9 cellular contexts compared by ENCODE assay signal in genomic region chr20:23125625-23126191, GRCh38. TPM values are rescaled to one million over a fixed set of nuclear protein-coding genes. Genes with fewer than 3 reads are reported as not detected.
A peak's percentile ranks its signal among the peaks of the same experiment; 100 is the strongest.
DNase-seq lines count a peak whose midpoint lies in the region; ATAC-seq, FAIRE-seq and TF ChIP-seq lines count a peak whose summit lies in the region.
"Had no signal": no experiment of that assay in that cellular context is flagged by ENCODE, and none has a peak within 500 bp of the region (broad histone marks: within the 10 kb centered on the region; RNA-seq: fewer than 3 reads in every experiment).

No MANE protein-coding gene starts in this region.

- H3K9me3 ChIP-seq in fibroblast of lung (ENCODE audit: control insufficient read depth, insufficient read depth, low read depth, low read length) = no peaks in the 10 kb centered on the region
- no peaks in the 10 kb centered on the region for H3K9me3 ChIP-seq in pancreas

- no peak overlapping the region for H3K9ac ChIP-seq in fibroblast of lung (ENCODE audit: insufficient read depth, low read length)

- H3K4me3 ChIP-seq in fibroblast of lung (replicated peaks in 1 of 4; ENCODE audit: control extremely low read depth in 1 of 4, insufficient read depth in 1 of 4, low read depth in 3 of 4, low read length in 4 of 4) (no peak overlapping the region), pancreas (no peak overlapping the region)

- ATAC-seq in pancreas (peak in 3 of 4 donors; percentile 46 to 79 (median 71)), GM19395 (IDR thresholded peaks at IDR 0.05; ENCODE audit: unreplicated experiment) (no peak)

- H3K4me3 Mint-ChIP-seq in glutamatergic neuron (ENCODE audit: unreplicated experiment) = no peak overlapping the region

- H3K4me1 ChIP-seq in fibroblast of lung (ENCODE audit: control insufficient read depth, extremely low read depth, insufficient read depth, low read length) = peaks cover 4% of the 10 kb centered on the region
- H3K4me1 ChIP-seq in pancreas = no peaks in the 10 kb centered on the region

- peaks cover 13% of the 10 kb centered on the region for H3K9me3 Mint-ChIP-seq in glutamatergic neuron (ENCODE audit: unreplicated experiment)

- H3K4me2 ChIP-seq in fibroblast of lung (ENCODE audit: extremely low read depth, insufficient read depth, low read length) = no peak overlapping the region

- no peak for TF ChIP-seq POLR2A in GM12891 (IDR thresholded peaks at IDR 0.05; ENCODE audit: low read depth, low read length)

- H3K36me3 ChIP-seq in fibroblast of lung (ENCODE audit: control insufficient read depth, insufficient read depth, low read length) (no peaks in the 10 kb centered on the region), pancreas (no peaks in the 10 kb centered on the region)

- H3K27me3 Mint-ChIP-seq in glutamatergic neuron (ENCODE audit: unreplicated experiment) = peaks cover 2% of the 10 kb centered on the region

- FAIRE-seq in GM12891 (lab: Jason Lieb, UNC) (no peak), pancreas (lab: Jason Lieb, UNC) (no peak)

- intact Hi-C loops in pancreas (cut with DNase I) = no loop called here

- no peaks in the 10 kb centered on the region for H3K79me2 ChIP-seq in fibroblast of lung (ENCODE audit: control insufficient read depth, insufficient read depth, low read length)

- WGBS in pancreas, 2 donors = 83 to 94% methylated on average over 5 of the region's 5 CpGs

- no peaks in the 10 kb centered on the region for H3K36me3 Mint-ChIP-seq in glutamatergic neuron (ENCODE audit: unreplicated experiment)

- no peaks in the 10 kb centered on the region for H4K20me1 ChIP-seq in fibroblast of lung (ENCODE audit: control insufficient read depth, extremely low read depth, insufficient read depth, low read length)

- H3K27ac ChIP-seq in fibroblast of lung (ENCODE audit: insufficient read depth, low read length) (no peak overlapping the region), pancreas (no peak overlapping the region)

- TF ChIP-seq CTCF in fibroblast of lung (conservative IDR thresholded peaks at IDR 0.05 in 1 of 2, IDR thresholded peaks at IDR 0.05 in 1 of 2; ENCODE audit: low read depth in 1 of 2, low read length in 2 of 2) (no peak), pancreas (IDR thresholded peaks at IDR 0.05) (no peak), glutamatergic neuron (IDR thresholded peaks at IDR 0.05; ENCODE audit: partially characterized antibody, unreplicated experiment) (no peak)

- H3K27me3 ChIP-seq in fibroblast of lung (ENCODE audit: control insufficient read depth, insufficient read depth, low read length) = no peaks in the 10 kb centered on the region
- no peaks in the 10 kb centered on the region for H3K27me3 ChIP-seq in pancreas

- DNase-seq in GM12891 (ENCODE audit: insufficient read length, low spot score) = no peak
- peak; percentile 98 for DNase-seq in NOMO-1 (lab: John Stamatoyannopoulos, UW; ENCODE audit: unreplicated experiment in 2 of 2)
- peak; percentile 18 to 70 for DNase-seq in fibroblast of lung (ENCODE audit: low read depth in 2 of 2)
- peak in 1 of 6 donors; percentile 37 for DNase-seq in pancreas
- no peak for DNase-seq in cerebellum (ENCODE audit: low spot score)
- no peak for DNase-seq in SW 1271 (lab: John Stamatoyannopoulos, UW)
- DNase-seq in glutamatergic neuron = no peak
- DNase-seq: NCI-H82 had no signal

- no peak overlapping the region for H3K27ac Mint-ChIP-seq in glutamatergic neuron (ENCODE audit: unreplicated experiment)

- H2AFZ ChIP-seq in fibroblast of lung (ENCODE audit: low read length) = no peak overlapping the region

- H3K4me1 Mint-ChIP-seq in glutamatergic neuron (ENCODE audit: low read depth, unreplicated experiment) = peaks cover 15% of the 10 kb centered on the region

TF ChIP-seq in GM12891, 5 proteins besides CTCF, POLR2A, EP300 and RAD21:
- TF ChIP-seq TAF1 (IDR thresholded peaks at IDR 0.05; ENCODE audit: low read depth, low read length) (no peak), POLR2AphosphoS5 (IDR thresholded peaks at IDR 0.05; ENCODE audit: low read depth, low read length) (no peak), SPI1 (IDR thresholded peaks at IDR 0.05; ENCODE audit: low read depth, low read length) (0 out of 2 replicates have a peak, but pooled peaks have one; percentile 26), PAX5 (IDR thresholded peaks at IDR 0.05; ENCODE audit: insufficient read depth, low read length, severe bottlenecking) (no peak), POU2F2 (IDR thresholded peaks at IDR 0.05; ENCODE audit: low read depth, low read length) (no peak)

RNA-seq across cellular contexts. Expression of gene CD93, which starts 39.6 kb away (rescaled TPM):
- polyA plus RNA-seq in GM12891 (2012; ENCODE audit: low read depth, missing spikeins) = 0.05 TPM
- total RNA-seq in fibroblast of lung = under 0.01 TPM in 1 of 2 replicates, not detected in the other
- polyA plus RNA-seq in fibroblast of lung = 0.01 TPM in 1 of 2 replicates, not detected in the other
- polyA plus RNA-seq in fibroblast of lung (2012) = not detected in 2 replicates
- polyA minus RNA-seq in fibroblast of lung (ENCODE audit: low replicate concordance) = not detected in 2 replicates
- total RNA-seq in pancreas = 10 to 100 TPM in 2 of 6 donors, 1 to 10 TPM in 4; 4.5 to 18.2 (median 8.5) TPM
- 1 to 10 TPM; 2.8 to 3.6 TPM for polyA plus RNA-seq in pancreas
- total RNA-seq in cerebellum = 15.9 TPM
- not detected for total RNA-seq in glutamatergic neuron (ENCODE audit: unreplicated experiment)

Comparison
In these comparisons a context has a peak if more than half of its experiments do, and no peak if none do; other contexts are left out.
1. DNase-seq: peak in NOMO-1 (2 of 2) and fibroblast of lung (2 of 2); none in GM12891 (single experiment), cerebellum (single experiment), SW 1271 (0 of 2) and glutamatergic neuron (single experiment).